Comparison of ENCODE assay signal across 8 cellular contexts in genomic region chr7:151631968-151632749, GRCh38.
DNase-seq lines count a peak whose midpoint lies in the region; ATAC-seq and TF ChIP-seq lines count a peak whose summit lies in the region.

No MANE protein-coding gene starts in this region.

- H3K36me3 ChIP-seq in SJSA1 = peaks cover 21% of the 10 kb centered on the region
- H3K36me3 ChIP-seq in testis (ENCODE audit: low read depth, missing control alignments) = no peaks in the 10 kb centered on the region

- WGBS in testis, 2 donors = 1 to 3% methylated on average over 9 to 19 of the region's 108 CpGs

- peak overlapping the region; percentile 74 for H3K4me3 ChIP-seq in Jurkat, Clone E6-1 (ENCODE audit: low read length)
- H3K4me3 ChIP-seq in SJSA1 (peak overlapping the region; percentile 91), testis (peak overlapping the region; percentile 68 to 72)

- peak overlapping the region; percentile 15 for H3K27ac ChIP-seq in SJSA1
- peak overlapping the region; percentile 60 to 89 for H3K27ac ChIP-seq in testis

- no peak for TF ChIP-seq POLR2A in testis (IDR thresholded peaks at IDR 0.05)

- peak; percentile 12 to 49 (median 17) for TF ChIP-seq CTCF in testis (IDR thresholded peaks at IDR 0.05)

- peak; percentile 66 for ATAC-seq in GM21717 (IDR thresholded peaks at IDR 0.05; ENCODE audit: unreplicated experiment)

- DNase-seq in ELR (ENCODE audit: low read depth) = peak; percentile 79
- DNase-seq in Jurkat, Clone E6-1 (ENCODE audit: low read depth, low spot score) = peak; percentile 56
- DNase-seq in SJSA1 (ENCODE audit: low read depth in 1 of 2, low spot score in 2 of 2) = peak; percentile 68 to 76
- DNase-seq in activated naive CD4-positive, alpha-beta T cell treated with Interleukin-2 at 50 U/mL for 16 hours = peak; percentile 90
- peak; percentile 78 for DNase-seq in germinal center (ENCODE audit: low spot score)
- DNase-seq in occipital lobe (lab: John Stamatoyannopoulos, UW) = peak; percentile 68
- peak; percentile 80 for DNase-seq in testis

- intact Hi-C loops in testis (cut with DNase I; ENCODE audit: low total_unique reads) = no loop called here

- H3K4me1 ChIP-seq in SJSA1 (replicated peaks) (peaks cover 45% of the 10 kb centered on the region), testis (no peaks in the 10 kb centered on the region)

- H3K27me3 ChIP-seq in SJSA1 (replicated peaks) (no peaks in the 10 kb centered on the region), testis (no peaks in the 10 kb centered on the region)

- H3K9me3 ChIP-seq in SJSA1 (replicated peaks) (no peaks in the 10 kb centered on the region), testis (no peaks in the 10 kb centered on the region)

Comparison
In these comparisons a context has a peak if more than half of its experiments do, and no peak if none do; other contexts are left out.
1. Peak in every context shown above with its lines: DNase-seq, ATAC-seq, H3K4me3 ChIP-seq and H3K27ac ChIP-seq.